In genomic region chr4:16569790-16570189, GRCh38 we compare ENCODE assay signal across 27 cellular contexts.
"Had no signal": no experiment of that assay in that cellular context is flagged by ENCODE, and none has a peak within 500 bp of the region (broad histone marks: within the 10 kb centered on the region; RNA-seq: fewer than 3 reads in every experiment).

No MANE protein-coding gene starts in this region.

- H3K27ac Mint-ChIP-seq: natural killer cell; nephron; neural progenitor cell; progenitor cell of endocrine pancreas; stimulated activated effector memory CD8-positive, alpha-beta T cell treated with anti-CD3 and anti-CD28 coated beads, Interleukin-12 subunit alpha, Interleukin-12 subunit beta, amount 100 ng/mL, for 72 hours; stimulated activated naive B cell treated with anti-CD40 and anti-IgM and Interleukin-4, amounts not matched to agents 10 μg/mL and 1 μg/mL and 100 μg/mL, for 72 hours; stimulated activated naive CD8-positive, alpha-beta T cell treated with anti-CD3 and anti-CD28 coated beads, Interleukin-15, Interleukin-2, amounts not matched to agents 100 ng/mL and 50 ng/mL, for 24 hours; type B pancreatic cell had no signal

- H3K4me3 Mint-ChIP-seq: natural killer cell; nephron; neural progenitor cell; stimulated activated effector memory CD8-positive, alpha-beta T cell treated with anti-CD3 and anti-CD28 coated beads, Interleukin-12 subunit alpha, Interleukin-12 subunit beta, amount 100 ng/mL, for 72 hours; stimulated activated naive B cell treated with anti-CD40 and anti-IgM and Interleukin-4, amounts not matched to agents 10 μg/mL and 1 μg/mL and 100 μg/mL, for 72 hours; stimulated activated naive CD8-positive, alpha-beta T cell treated with anti-CD3 and anti-CD28 coated beads, Interleukin-15, Interleukin-2, amounts not matched to agents 100 ng/mL and 50 ng/mL, for 24 hours; type B pancreatic cell had no signal

- H3K36me3 Mint-ChIP-seq: natural killer cell; neural progenitor cell; stimulated activated effector memory CD8-positive, alpha-beta T cell treated with anti-CD3 and anti-CD28 coated beads, Interleukin-12 subunit alpha, Interleukin-12 subunit beta, amount 100 ng/mL, for 72 hours; stimulated activated naive B cell treated with anti-CD40 and anti-IgM and Interleukin-4, amounts not matched to agents 10 μg/mL and 1 μg/mL and 100 μg/mL, for 72 hours; type B pancreatic cell had no signal

- H3K4me1 Mint-ChIP-seq: natural killer cell; stimulated activated effector memory CD8-positive, alpha-beta T cell treated with anti-CD3 and anti-CD28 coated beads, Interleukin-12 subunit alpha, Interleukin-12 subunit beta, amount 100 ng/mL, for 72 hours; stimulated activated naive B cell treated with anti-CD40 and anti-IgM and Interleukin-4, amounts not matched to agents 10 μg/mL and 1 μg/mL and 100 μg/mL, for 72 hours had no signal

- H3K9me3 Mint-ChIP-seq: nephron; neural progenitor cell; stimulated activated naive CD8-positive, alpha-beta T cell treated with anti-CD3 and anti-CD28 coated beads, Interleukin-15, Interleukin-2, amounts not matched to agents 100 ng/mL and 50 ng/mL, for 24 hours; type B pancreatic cell had no signal

- H3K36me3 ChIP-seq: ovary, right lobe of liver, sigmoid colon, stomach, thoracic aorta, thyroid gland, tibial nerve, vagina had no signal

- DNase-seq: natural killer cell; occipital lobe; ovary; posterior cingulate gyrus; psoas muscle; right cardiac atrium; right lobe of liver; sigmoid colon; small intestine; stimulated activated CD4-positive, alpha-beta T cell treated with anti-CD3 and anti-CD28 coated beads, Interleukin-15, amount 100 ng/mL, for 24 hours; stimulated activated CD4-positive, alpha-beta T cell treated with anti-CD3 and anti-CD28 coated beads, Interleukin-2, amount 100 ng/mL, for 24 hours; stimulated activated CD4-positive, alpha-beta T cell treated with anti-CD3 and anti-CD28 coated beads, Interleukin-2, amount 100 ng/mL, for 48 hours; stimulated activated CD4-positive, alpha-beta T cell treated with anti-CD3 and anti-CD28 coated beads, Interleukin-4, amount 100 ng/mL, for 24 hours; stimulated activated naive B cell treated with anti-CD40 and anti-IgM and Interleukin-4, amounts not matched to agents 10 μg/mL and 1 μg/mL and 100 μg/mL, for 72 hours; stimulated activated naive CD4-positive, alpha-beta T cell treated with Interleukin-2 at 50 U/mL for 16 hours; stomach had no signal

- H3K27me3 ChIP-seq: neural progenitor cell, ovary, right lobe of liver, sigmoid colon, stomach, thyroid gland, tibial nerve, vagina had no signal

- H3K4me1 ChIP-seq: neural progenitor cell, parathyroid adenoma, right lobe of liver had no signal

- ATAC-seq: natural killer cell; psoas muscle; right cardiac atrium; right lobe of liver; stimulated activated effector memory CD8-positive, alpha-beta T cell treated with anti-CD3 and anti-CD28 coated beads, Interleukin-12 subunit alpha, Interleukin-12 subunit beta, amount 100 ng/mL, for 72 hours; stimulated activated naive B cell treated with anti-CD40 and anti-IgM and Interleukin-4, amounts not matched to agents 10 μg/mL and 1 μg/mL and 100 μg/mL, for 72 hours had no signal

- H3K27ac ChIP-seq: neural progenitor cell, ovary, parathyroid adenoma, psoas muscle, right lobe of liver, sigmoid colon, stomach, thoracic aorta, thyroid gland, tibial nerve, vagina had no signal

- H3K9me3 ChIP-seq: ovary, psoas muscle, right lobe of liver, sigmoid colon, stomach, thoracic aorta, thyroid gland, tibial nerve, vagina had no signal

- H3K4me3 ChIP-seq: neural progenitor cell, ovary, psoas muscle, right lobe of liver, sigmoid colon, stomach, thoracic aorta, thyroid gland, tibial nerve, vagina had no signal

- H3K27me3 Mint-ChIP-seq: progenitor cell of endocrine pancreas; stimulated activated naive CD8-positive, alpha-beta T cell treated with anti-CD3 and anti-CD28 coated beads, Interleukin-15, Interleukin-2, amounts not matched to agents 100 ng/mL and 50 ng/mL, for 24 hours; type B pancreatic cell had no signal
